ENCODE assay signal across 9 cellular contexts in the genomic region with DNA sequence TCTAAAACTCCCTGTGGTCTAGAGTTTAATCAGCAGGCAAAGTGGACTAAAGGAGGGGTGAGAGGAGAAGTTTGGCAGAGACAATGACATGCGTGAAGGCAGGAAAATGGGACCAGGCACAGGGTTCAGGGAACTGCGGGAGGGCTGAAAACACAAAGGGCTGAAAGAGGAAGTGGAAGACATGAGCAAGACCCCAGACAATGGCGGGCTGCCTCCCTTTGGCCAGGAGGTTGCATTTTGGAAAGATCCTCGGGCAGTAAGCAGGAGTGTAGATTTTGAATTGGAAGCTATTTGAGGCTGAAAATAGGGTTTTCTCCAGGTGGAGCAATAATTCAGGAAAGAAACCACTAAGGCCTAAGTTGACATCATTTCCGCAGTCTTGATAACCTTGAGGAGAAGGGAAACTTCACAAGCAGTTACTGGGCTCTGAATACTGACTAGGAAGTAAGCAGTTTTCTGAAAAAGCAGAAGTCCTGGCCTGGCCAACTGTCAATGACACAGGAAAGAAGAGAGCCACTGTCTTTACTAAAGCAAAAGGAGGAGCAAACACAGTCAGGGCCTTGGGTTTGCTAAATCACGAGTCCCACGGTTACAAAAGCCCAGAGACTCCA. TPM values are rescaled to one million over a fixed set of nuclear protein-coding genes. Genes with fewer than 3 reads are reported as not detected.
DNase-seq lines count a peak whose midpoint lies in the region; ATAC-seq lines count a peak whose summit lies in the region.
"Had no signal": no experiment of that assay in that cellular context is flagged by ENCODE, and none has a peak within 500 bp of the region (broad histone marks: within the 10 kb centered on the region; RNA-seq: fewer than 3 reads in every experiment).

No MANE protein-coding gene starts in this region.

- no peaks in the 10 kb centered on the region for H3K27me3 Mint-ChIP-seq in activated naive CD8-positive, alpha-beta T cell treated with anti-CD3 and anti-CD28 coated beads, Interleukin-2, amount 50 U/mL, for 24 hours
- H3K27me3 Mint-ChIP-seq in activated T-helper 2 cell treated with anti-CD3 and anti-CD28 coated beads, Interferon-gamma antibody, Interleukin-2, Interleukin-4, amounts not matched to agents 10 μg/mL and 5 μg/mL and 100 μg/mL, durations not matched to agents 14 hours and 24 hours and 36 hours (ENCODE audit: low read depth) = peaks cover 2% of the 10 kb centered on the region

- H3K4me1 Mint-ChIP-seq in activated naive CD8-positive, alpha-beta T cell treated with anti-CD3 and anti-CD28 coated beads, Interleukin-2, amount 50 U/mL, for 24 hours = peaks cover 80% of the 10 kb centered on the region
- H3K4me1 Mint-ChIP-seq in activated T-helper 2 cell treated with anti-CD3 and anti-CD28 coated beads, Interferon-gamma antibody, Interleukin-2, Interleukin-4, amounts not matched to agents 10 μg/mL and 5 μg/mL and 100 μg/mL, durations not matched to agents 14 hours and 24 hours and 36 hours (ENCODE audit: low read depth) = peaks cover 47% of the 10 kb centered on the region

- no CpG with 5 or more reads among the region's 7 CpGs for WGBS in trophoblast cell (ENCODE audit: extremely low coverage, insufficient coverage, insufficient read length)

- ATAC-seq in GM18868 (IDR thresholded peaks at IDR 0.05; ENCODE audit: unreplicated experiment) (peak; percentile 34), HG03378 (IDR thresholded peaks at IDR 0.05; ENCODE audit: unreplicated experiment) (peak; percentile 36)
- no peak for ATAC-seq in activated naive CD8-positive, alpha-beta T cell treated with anti-CD3 and anti-CD28 coated beads, Interleukin-2, amount 50 U/mL, for 24 hours
- ATAC-seq: HCT116 had no signal

- H2BK120ac ChIP-seq in trophoblast cell (ENCODE audit: insufficient read depth, low read length, poor library complexity) = no peak overlapping the region

- H3K18ac ChIP-seq in trophoblast cell (ENCODE audit: low read length) = no peak overlapping the region

- H3K23ac ChIP-seq in trophoblast cell (ENCODE audit: low read length) = no peak overlapping the region

- peak overlapping the region; percentile 71 for H3K27ac Mint-ChIP-seq in activated naive CD8-positive, alpha-beta T cell treated with anti-CD3 and anti-CD28 coated beads, Interleukin-2, amount 50 U/mL, for 24 hours
- no peak overlapping the region for H3K27ac Mint-ChIP-seq in activated T-helper 2 cell treated with anti-CD3 and anti-CD28 coated beads, Interferon-gamma antibody, Interleukin-2, Interleukin-4, amounts not matched to agents 10 μg/mL and 5 μg/mL and 100 μg/mL, durations not matched to agents 14 hours and 24 hours and 36 hours

- H3K4ac ChIP-seq in trophoblast cell (ENCODE audit: low read depth, low read length) = no peak overlapping the region

- no peak overlapping the region for H3K9ac ChIP-seq in trophoblast cell (ENCODE audit: low read length)

- no peak overlapping the region for H3K4me2 ChIP-seq in trophoblast cell (ENCODE audit: low read length)

- H4K8ac ChIP-seq in trophoblast cell (ENCODE audit: low read depth, low read length) = no peak overlapping the region

- no peaks in the 10 kb centered on the region for H3K4me1 ChIP-seq in trophoblast cell (ENCODE audit: control insufficient read depth in 1 of 2, insufficient read depth in 2 of 2, low read length in 2 of 2)

- no peak overlapping the region for H2AK5ac ChIP-seq in trophoblast cell (ENCODE audit: low read length)

- peaks cover 5% of the 10 kb centered on the region for H3K36me3 Mint-ChIP-seq in activated naive CD8-positive, alpha-beta T cell treated with anti-CD3 and anti-CD28 coated beads, Interleukin-2, amount 50 U/mL, for 24 hours (ENCODE audit: low read depth)
- peaks cover 24% of the 10 kb centered on the region for H3K36me3 Mint-ChIP-seq in activated T-helper 2 cell treated with anti-CD3 and anti-CD28 coated beads, Interferon-gamma antibody, Interleukin-2, Interleukin-4, amounts not matched to agents 10 μg/mL and 5 μg/mL and 100 μg/mL, durations not matched to agents 14 hours and 24 hours and 36 hours (ENCODE audit: low read depth)

- intact Hi-C loops in activated T-helper 2 cell treated with anti-CD3 and anti-CD28 coated beads, Interferon-gamma antibody, Interleukin-2, Interleukin-4, amounts not matched to agents 10 μg/mL and 5 μg/mL and 100 μg/mL, durations not matched to agents 14 hours and 24 hours and 36 hours (cut with micrococcal nuclease) = no loop called here

- H3K14ac ChIP-seq in trophoblast cell (ENCODE audit: low read length) = no peak overlapping the region

- no peaks in the 10 kb centered on the region for H3K27me3 ChIP-seq in trophoblast cell (ENCODE audit: insufficient read depth, low read length)

- no peak overlapping the region for H4K12ac ChIP-seq in trophoblast cell (ENCODE audit: low read depth, low read length)

- H3K27ac ChIP-seq in trophoblast cell (ENCODE audit: low read depth, low read length) = no peak overlapping the region

- H3K4me3 Mint-ChIP-seq in activated naive CD8-positive, alpha-beta T cell treated with anti-CD3 and anti-CD28 coated beads, Interleukin-2, amount 50 U/mL, for 24 hours = no peak overlapping the region
- no peak overlapping the region for H3K4me3 Mint-ChIP-seq in activated T-helper 2 cell treated with anti-CD3 and anti-CD28 coated beads, Interferon-gamma antibody, Interleukin-2, Interleukin-4, amounts not matched to agents 10 μg/mL and 5 μg/mL and 100 μg/mL, durations not matched to agents 14 hours and 24 hours and 36 hours (ENCODE audit: low read depth)

- no peaks in the 10 kb centered on the region for H3K79me2 ChIP-seq in trophoblast cell (ENCODE audit: control insufficient read depth, insufficient read depth, low read length, poor library complexity)

- no peak overlapping the region for H2BK5ac ChIP-seq in trophoblast cell (ENCODE audit: low read depth, low read length, poor library complexity)

- H3K4me3 ChIP-seq in trophoblast cell (ENCODE audit: low read depth, low read length) = no peak overlapping the region

- H3K9me3 Mint-ChIP-seq in activated naive CD8-positive, alpha-beta T cell treated with anti-CD3 and anti-CD28 coated beads, Interleukin-2, amount 50 U/mL, for 24 hours = no peaks in the 10 kb centered on the region
- H3K9me3 Mint-ChIP-seq in activated T-helper 2 cell treated with anti-CD3 and anti-CD28 coated beads, Interferon-gamma antibody, Interleukin-2, Interleukin-4, amounts not matched to agents 10 μg/mL and 5 μg/mL and 100 μg/mL, durations not matched to agents 14 hours and 24 hours and 36 hours = no peaks in the 10 kb centered on the region

- no peak for DNase-seq in activated naive CD8-positive, alpha-beta T cell treated with anti-CD3 and anti-CD28 coated beads, Interleukin-2, amount 50 U/mL, for 24 hours
- DNase-seq in trophoblast cell (peak; percentile 33 to 41), hippocampal formation (lab: John Stamatoyannopoulos, UW) (no peak), cerebellar cortex (ENCODE audit: low spot score) (no peak), NCI-H1105 treated with DMSO at 0.1 percent for 48 hours (lab: John Stamatoyannopoulos, UW) (no peak)
- DNase-seq in activated T-helper 2 cell treated with anti-CD3 and anti-CD28 coated beads, Interferon-gamma antibody, Interleukin-2, Interleukin-4, amounts not matched to agents 10 μg/mL and 5 μg/mL and 100 μg/mL, durations not matched to agents 14 hours and 24 hours and 36 hours (ENCODE audit: low spot score) = no peak

- H3K79me1 ChIP-seq in trophoblast cell (ENCODE audit: low read length) = no peaks in the 10 kb centered on the region

- H3K9me3 ChIP-seq in trophoblast cell (ENCODE audit: insufficient read depth, low read depth, low read length) = no peaks in the 10 kb centered on the region

- H4K91ac ChIP-seq in trophoblast cell (ENCODE audit: low read depth, low read length) = no peak overlapping the region

- H2BK12ac ChIP-seq in trophoblast cell (ENCODE audit: low read length) = no peak overlapping the region

- no peak overlapping the region for H2AFZ ChIP-seq in trophoblast cell (ENCODE audit: insufficient read depth, low read length, poor library complexity)

- H3K36me3 ChIP-seq in trophoblast cell (ENCODE audit: control insufficient read depth in 1 of 2, insufficient read depth in 2 of 2, low read length in 2 of 2) = no peaks in the 10 kb centered on the region

RNA-seq across cellular contexts. Expression of a gene that starts 3.4 kb away (rescaled TPM):
- not detected in 2 replicates for polyA plus RNA-seq in trophoblast cell (2013)
- 0.55 and 0.57 TPM in 2 replicates for total RNA-seq in activated T-helper 2 cell treated with anti-CD3 and anti-CD28 coated beads, Interferon-gamma antibody, Interleukin-2, Interleukin-4, amounts not matched to agents 10 μg/mL and 5 μg/mL and 100 μg/mL, durations not matched to agents 14 hours and 24 hours and 36 hours

Comparison
In these comparisons a context has a peak if more than half of its experiments do, and no peak if none do; other contexts are left out.
1. DNase-seq: peak in trophoblast cell (2 of 2); none in activated naive CD8-positive, alpha-beta T cell treated with anti-CD3 and anti-CD28 coated beads, Interleukin-2, amount 50 U/mL, for 24 hours (single experiment), hippocampal formation (0 of 2), activated T-helper 2 cell treated with anti-CD3 and anti-CD28 coated beads, Interferon-gamma antibody, Interleukin-2, Interleukin-4, amounts not matched to agents 10 μg/mL and 5 μg/mL and 100 μg/mL, durations not matched to agents 14 hours and 24 hours and 36 hours (single experiment), cerebellar cortex (single experiment) and NCI-H1105 treated with DMSO at 0.1 percent for 48 hours (single experiment).